32 cellular contexts compared by ENCODE assay signal in the genomic region with DNA sequence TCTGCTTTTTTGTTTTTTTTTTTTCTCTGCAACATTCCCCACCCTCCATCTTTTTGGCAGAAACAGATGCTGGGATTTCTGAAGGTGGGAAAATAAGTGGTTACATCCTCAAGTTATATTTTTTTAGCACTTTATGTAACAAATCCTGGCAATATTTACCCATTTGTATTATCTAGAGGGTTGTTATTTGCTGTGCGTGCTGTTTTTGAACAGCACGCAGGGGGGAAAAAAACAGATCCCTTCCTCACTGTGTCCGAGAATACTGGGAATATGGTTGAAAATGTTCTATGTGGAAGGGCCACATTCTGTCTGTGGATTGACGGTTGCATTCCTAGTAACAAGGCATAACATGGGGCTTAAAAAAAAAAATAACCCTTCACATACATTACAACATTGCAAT.
A peak's percentile ranks its signal among the peaks of the same experiment; 100 is the strongest.
DNase-seq lines count a peak whose midpoint lies in the region; ATAC-seq, FAIRE-seq and TF ChIP-seq lines count a peak whose summit lies in the region.
"Had no signal": no experiment of that assay in that cellular context is flagged by ENCODE, and none has a peak within 500 bp of the region (broad histone marks: within the 10 kb centered on the region; RNA-seq: fewer than 3 reads in every experiment).

No MANE protein-coding gene starts in this region.

- H2BK15ac ChIP-seq in mesendoderm (replicated peaks; ENCODE audit: low read depth): no peak overlapping the region

- POLR2A ChIA-PET in HepG2 (lab: Yijun Ruan, JAX): no interaction called here
- POLR2A ChIA-PET in A549 (lab: Yijun Ruan, JAX): no interaction called here

- H2BK5ac ChIP-seq in mesendoderm (ENCODE audit: low read length): peak overlapping the region; percentile 83

- peak overlapping the region; percentile 61 for H3K56ac ChIP-seq in mesendoderm (ENCODE audit: low read length)

- BruUV-seq in HepG2 (replicated peaks; lab: Mats Ljungman, UMichigan): no TSS peak

- no peaks in the 10 kb centered on the region for H4K20me1 ChIP-seq in HepG2 (ENCODE audit: insufficient read depth, low read length)
- H4K20me1 ChIP-seq: BLaER1; BLaER1 treated with 17β-estradiol and CSF1 and Interleukin-3, amounts not matched to agents 10 nM and 100 nM had no signal

- H3K4me2 ChIP-seq in HepG2 (ENCODE audit: low read depth, low read length) (no peak overlapping the region), A549 (no peak overlapping the region), mesendoderm (ENCODE audit: low read length) (no peak overlapping the region)
- H3K4me2 ChIP-seq: BLaER1; BLaER1 treated with 17β-estradiol and CSF1 and Interleukin-3, amounts not matched to agents 10 nM and 100 nM had no signal

- H3K79me2 ChIP-seq in HepG2 (ENCODE audit: insufficient read depth, low read length) (no peaks in the 10 kb centered on the region), mesendoderm (ENCODE audit: control insufficient read depth, insufficient read depth, low read length) (no peaks in the 10 kb centered on the region)

- H3K4me1 ChIP-seq in HepG2 (ENCODE audit: insufficient read depth, low read length): peaks cover 18% of the 10 kb centered on the region
- no peaks in the 10 kb centered on the region for H3K4me1 ChIP-seq in right lobe of liver
- no peaks in the 10 kb centered on the region for H3K4me1 ChIP-seq in A549
- peaks cover 12% of the 10 kb centered on the region for H3K4me1 ChIP-seq in mesendoderm (ENCODE audit: control insufficient read depth, low read depth, low read length)
- H3K4me1 ChIP-seq: BE2C; BLaER1; BLaER1 treated with 17β-estradiol and CSF1 and Interleukin-3, amounts not matched to agents 10 nM and 100 nM; Caco-2 had no signal

- no peak for TF ChIP-seq RAD21 in HepG2 (CRISPR knock-in tag; IDR thresholded peaks at IDR 0.05)
- no peak for TF ChIP-seq RAD21 in A549 (conservative IDR thresholded peaks at IDR 0.05 in 1 of 2, IDR thresholded peaks at IDR 0.05 in 1 of 2)

- no peak overlapping the region for H4K8ac ChIP-seq in mesendoderm (ENCODE audit: low read depth, low read length)

- in situ Hi-C loops in HepG2 (cut with HindIII; ENCODE audit: extremely low pct_ligation_motif_present, low pct_unique_long_range_greater_than_20kb): no loop called here

- ATAC-seq in HepG2: no peak
- no peak for ATAC-seq in right lobe of liver
- ATAC-seq in A549: no peak
- ATAC-seq in GM21723 (IDR thresholded peaks at IDR 0.05; ENCODE audit: unreplicated experiment): no peak
- ATAC-seq: CD8-positive, alpha-beta T cell had no signal

- H3K18ac ChIP-seq in mesendoderm (ENCODE audit: low read length): no peak overlapping the region

- no peak for FAIRE-seq in HepG2 (lab: Jason Lieb, UNC)
- FAIRE-seq in A549 (lab: Jason Lieb, UNC): no peak
- FAIRE-seq: A204.1, D721Med had no signal

- TF ChIP-seq EP300 in HepG2 (IDR thresholded peaks at IDR 0.05; ENCODE audit: low read depth in 2 of 2, low read length in 2 of 2) (no peak), HepG2 (CRISPR knock-in tag; IDR thresholded peaks at IDR 0.05; ENCODE audit: borderline replicate concordance) (no peak), A549 (IDR thresholded peaks at IDR 0.05) (no peak)

- no peak overlapping the region for H3K27ac ChIP-seq in HepG2 (ENCODE audit: extremely low read length, insufficient read depth, low read length)
- H3K27ac ChIP-seq in right lobe of liver: no peak overlapping the region
- H3K27ac ChIP-seq in A549: no peak overlapping the region
- H3K27ac ChIP-seq in mesendoderm (ENCODE audit: low read depth, low read length): no peak overlapping the region
- H3K27ac ChIP-seq: 22Rv1; BLaER1; BLaER1 treated with 17β-estradiol and CSF1 and Interleukin-3, amounts not matched to agents 10 nM and 100 nM; C4-2B had no signal

- TF ChIP-seq CTCF in HepG2 (CRISPR knock-in tag; IDR thresholded peaks at IDR 0.05) (no peak), right lobe of liver (IDR thresholded peaks at IDR 0.05) (no peak), A549 (IDR thresholded peaks at IDR 0.05) (no peak)

- H3K27me3 ChIP-seq in HepG2 (ENCODE audit: control insufficient read depth in 1 of 2, insufficient read depth in 2 of 2, low read length in 2 of 2) (peaks cover 1 to 6% of the 10 kb centered on the region in 2 experiments; a peak in 1 of 5 replicates), right lobe of liver (no peaks in the 10 kb centered on the region), mesendoderm (ENCODE audit: insufficient read depth, low read length, poor library complexity) (no peaks in the 10 kb centered on the region)
- H3K27me3 ChIP-seq: BE2C; BLaER1; BLaER1 treated with 17β-estradiol and CSF1 and Interleukin-3, amounts not matched to agents 10 nM and 100 nM had no signal

- no peak overlapping the region for H3K23ac ChIP-seq in mesendoderm (ENCODE audit: low read length)

- WGBS in HepG2 (ENCODE audit: low lambda C conversion rate): 65% methylated on average over 4 of the region's 4 CpGs
- WGBS in right lobe of liver (ENCODE audit: insufficient coverage, low coverage, low lambda C conversion rate, missing lambda C conversion rate): 97% methylated on average over 4 of the region's 4 CpGs
- 59% methylated on average over 4 of the region's 4 CpGs for WGBS in A549 (ENCODE audit: missing lambda C conversion rate)
- no CpG with 5 or more reads among the region's 4 CpGs for WGBS in mesendoderm (ENCODE audit: extremely low coverage, insufficient coverage, low lambda C conversion rate)

- no peak overlapping the region for H2AFZ ChIP-seq in HepG2 (ENCODE audit: low read length)

- intact Hi-C loops in HepG2 (cut with micrococcal nuclease; ENCODE audit: unreplicated experiment): no loop called here
- intact Hi-C loops in right lobe of liver (cut with DNase I): no loop called here

- CTCF ChIA-PET in HepG2 (lab: Yijun Ruan, JAX; ENCODE audit: low intra/inter-chr PET ratio, low total read pairs) (no interaction called here), A549 (lab: Yijun Ruan, JAX) (no interaction called here)

- H3K4me3 ChIP-seq in HepG2 (replicated peaks in 1 of 3; ENCODE audit: insufficient read depth in 1 of 3, low read depth in 2 of 3, low read length in 3 of 3) (no peak overlapping the region), right lobe of liver (no peak overlapping the region), A549 (no peak overlapping the region), mesendoderm (ENCODE audit: low read length) (no peak overlapping the region)
- H3K4me3 ChIP-seq: BLaER1; BLaER1 treated with 17β-estradiol and CSF1 and Interleukin-3, amounts not matched to agents 10 nM and 100 nM had no signal

- H3K4ac ChIP-seq in mesendoderm (ENCODE audit: low read depth, low read length): peak overlapping the region; percentile 66

- no peak overlapping the region for H4K5ac ChIP-seq in mesendoderm (ENCODE audit: low read length)

- H3K9me3 ChIP-seq in HepG2 (ENCODE audit: low read length) (no peaks in the 10 kb centered on the region), right lobe of liver (no peaks in the 10 kb centered on the region), A549 (no peaks in the 10 kb centered on the region)
- H3K9me3 ChIP-seq: BE2C; BLaER1; BLaER1 treated with 17β-estradiol and CSF1 and Interleukin-3, amounts not matched to agents 10 nM and 100 nM; Caco-2 had no signal

- DNase-seq in HepG2 (ENCODE audit: low spot score) (no peak), right lobe of liver (no peak), A549 (ENCODE audit: low read depth in 1 of 2, low spot score in 1 of 2) (no peak), mesendoderm (no peak)
- no peak for DNase-seq in stimulated activated naive CD4-positive, alpha-beta T cell treated with Interleukin-2 at 50 U/mL for 16 hours (lab: John Stamatoyannopoulos, UW)
- DNase-seq: 8988T; ACHN; AML-193; BE2C; C1 segment of cervical spinal cord; Caco-2; Calu3; CD4-positive, alpha-beta memory T cell; CD4-positive, alpha-beta T cell; CD4-positive, CD25-positive, alpha-beta regulatory T cell; CD8-positive, alpha-beta memory T cell; CD8-positive, alpha-beta T cell; COR-L47; DMS 273 treated with DMSO at 0.1 percent for 48 hours; DMS153; DMS53; DMS79; DMS79 treated with DMSO at 0.1 percent for 48 hours; DND-41; EL had no signal

- H2AK5ac ChIP-seq in mesendoderm (ENCODE audit: low read length): peak overlapping the region; percentile 75

- no peaks in the 10 kb centered on the region for H3K79me1 ChIP-seq in mesendoderm (ENCODE audit: low read length)

- H3K36me3 ChIP-seq in HepG2 (replicated peaks in 1 of 2; ENCODE audit: control insufficient read depth in 1 of 2, insufficient read depth in 2 of 2, low read length in 2 of 2) (no peaks in the 10 kb centered on the region), right lobe of liver (no peaks in the 10 kb centered on the region), mesendoderm (ENCODE audit: control insufficient read depth, insufficient read depth, low read length) (no peaks in the 10 kb centered on the region)
- H3K36me3 ChIP-seq: BE2C; BLaER1; BLaER1 treated with 17β-estradiol and CSF1 and Interleukin-3, amounts not matched to agents 10 nM and 100 nM had no signal

- H3K9ac ChIP-seq in HepG2 (ENCODE audit: insufficient read depth, low read depth, low read length) (no peak overlapping the region), mesendoderm (ENCODE audit: low read length) (no peak overlapping the region)
- H3K9ac ChIP-seq: BLaER1; BLaER1 treated with 17β-estradiol and CSF1 and Interleukin-3, amounts not matched to agents 10 nM and 100 nM had no signal

- no peak overlapping the region for H2BK120ac ChIP-seq in mesendoderm (ENCODE audit: low read depth, low read length)

- TF ChIP-seq POLR2A in HepG2 (IDR thresholded peaks at IDR 0.05; ENCODE audit: insufficient read depth in 1 of 2, low read depth in 2 of 2, low read length in 2 of 2) (no peak), right lobe of liver (IDR thresholded peaks at IDR 0.05) (no peak), A549 (IDR thresholded peaks at IDR 0.05; ENCODE audit: low read length) (no peak)

TF ChIP-seq in HepG2, 621 proteins besides CTCF, POLR2A, EP300 and RAD21 (continues in another document):
- TF ChIP-seq RARG (CRISPR knock-in tag; IDR thresholded peaks at IDR 0.05; ENCODE audit: low read depth): no peak
- TF ChIP-seq, protein P1, sequence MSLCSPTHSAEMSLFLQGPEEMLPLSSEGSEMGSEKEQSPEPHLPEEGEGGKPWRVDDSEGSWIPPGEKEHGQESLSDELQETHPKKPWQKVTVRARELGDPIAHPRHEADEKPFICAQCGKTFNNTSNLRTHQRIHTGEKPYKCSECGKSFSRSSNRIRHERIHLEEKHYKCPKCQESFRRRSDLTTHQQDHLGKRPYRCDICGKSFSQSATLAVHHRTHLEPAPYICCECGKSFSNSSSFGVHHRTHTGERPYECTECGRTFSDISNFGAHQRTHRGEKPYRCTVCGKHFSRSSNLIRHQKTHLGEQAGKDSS (CRISPR knock-in tag; IDR thresholded peaks at IDR 0.05; ENCODE audit: borderline replicate concordance, low read depth): no peak

TF ChIP-seq in A549, 52 proteins besides CTCF, POLR2A, EP300 and RAD21:
- TF ChIP-seq, protein P2, sequence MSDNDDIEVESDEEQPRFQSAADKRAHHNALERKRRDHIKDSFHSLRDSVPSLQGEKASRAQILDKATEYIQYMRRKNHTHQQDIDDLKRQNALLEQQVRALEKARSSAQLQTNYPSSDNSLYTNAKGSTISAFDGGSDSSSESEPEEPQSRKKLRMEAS (IDR thresholded peaks at IDR 0.05): no peak
- TF ChIP-seq MAFK (IDR thresholded peaks at IDR 0.05; ENCODE audit: partially characterized antibody): peak; percentile 16
